8 cellular contexts compared by ENCODE assay signal in genomic region chr12:128823916-128824839, GRCh38. TPM values are rescaled to one million over a fixed set of nuclear protein-coding genes. Genes with fewer than 3 reads are reported as not detected.
DNase-seq lines count a peak whose midpoint lies in the region; ATAC-seq and TF ChIP-seq lines count a peak whose summit lies in the region.

SLC15A4 (minus strand) TSS chr12:128823958; CDS start chr12:128823943, 15 bp downstream.

- H3K4me1 Mint-ChIP-seq in chondrocyte (ENCODE audit: low read depth): peaks cover 36% of the 10 kb centered on the region

- H3K4me3 ChIP-seq in BE2C (ENCODE audit: low read depth, low read length): peak within 1 kb of the TSS; percentile 94
- peak within 1 kb of the TSS; percentile 93 for H3K4me3 ChIP-seq in kidney epithelial cell (ENCODE audit: low read depth, low read length)

- TF ChIP-seq CTCF in BE2C (IDR thresholded peaks at IDR 0.05; ENCODE audit: low read depth, low read length): no peak; the same call in 1 of the 2 replicates
- peak; percentile 50 for TF ChIP-seq CTCF in chondrocyte (IDR thresholded peaks at IDR 0.05)
- peak; percentile 27 for TF ChIP-seq CTCF in kidney epithelial cell (IDR thresholded peaks at IDR 0.05; ENCODE audit: insufficient read depth, low read length, poor library complexity, severe bottlenecking)

- H3K36me3 ChIP-seq in BE2C (peaks cover 11% of the 10 kb centered on the region), kidney epithelial cell (ENCODE audit: control insufficient read depth, insufficient read depth, low read length) (peaks cover 3% of the 10 kb centered on the region)

- H3K27me3 ChIP-seq in BE2C (no peaks in the 10 kb centered on the region), kidney epithelial cell (ENCODE audit: control insufficient read depth, insufficient read depth, low read length) (no peaks in the 10 kb centered on the region)

- DNase-seq in BE2C: peak; percentile 99
- DNase-seq in GM19238 (ENCODE audit: insufficient read length, low spot score): peak; percentile 97
- DNase-seq in NCI-H510A (lab: John Stamatoyannopoulos, UW): peak; percentile 95
- DNase-seq in activated CD4-positive, alpha-beta T cell treated with anti-CD3 and anti-CD28 coated beads for 24 hours (ENCODE audit: low read depth in 2 of 2): peak; percentile 85 to 91
- DNase-seq in chondrocyte (ENCODE audit: low spot score): peak; percentile 99
- DNase-seq in kidney epithelial cell (ENCODE audit: low read depth): peak; percentile 74
- peak; percentile 97 for DNase-seq in stimulated activated CD4-positive, alpha-beta T cell treated with anti-CD3 and anti-CD28 coated beads, Interleukin-15, amount 100 ng/mL, for 24 hours

- peak within 1 kb of the TSS; percentile 77 for H3K4me3 Mint-ChIP-seq in chondrocyte (ENCODE audit: unreplicated experiment)

- no peaks in the 10 kb centered on the region for H3K9me3 ChIP-seq in BE2C

- ATAC-seq in HG03439 (IDR thresholded peaks at IDR 0.05; ENCODE audit: unreplicated experiment): peak; percentile 81

- H3K27ac Mint-ChIP-seq in chondrocyte (ENCODE audit: unreplicated experiment): peak within 1 kb of the TSS; percentile 89

- H3K4me1 ChIP-seq in BE2C: no peaks in the 10 kb centered on the region

- H3K36me3 Mint-ChIP-seq in chondrocyte (ENCODE audit: low read depth): peaks cover 8% of the 10 kb centered on the region

- H3K27me3 Mint-ChIP-seq in chondrocyte (ENCODE audit: low read depth): no peaks in the 10 kb centered on the region

- H3K9me3 Mint-ChIP-seq in chondrocyte (ENCODE audit: low read depth): peaks cover 8% of the 10 kb centered on the region

RNA-seq across cellular contexts. Expression of gene SLC15A4, which starts in this region (rescaled TPM):
- polyA plus RNA-seq in BE2C (2012; ENCODE audit: insufficient read depth, insufficient read length, low read depth): 30.5 TPM
- total RNA-seq in chondrocyte (31.7 to 35.0 TPM (median 34.0 TPM) in 3 replicates), kidney epithelial cell (101 and 108 TPM in 2 replicates)

Comparison
In these comparisons a context has a peak if more than half of its experiments do, and no peak if none do; other contexts are left out.
1. Peak in every context shown above with its lines: DNase-seq, ATAC-seq and H3K4me3 ChIP-seq.